2 cellular contexts compared by ENCODE assay signal in the genomic region with DNA sequence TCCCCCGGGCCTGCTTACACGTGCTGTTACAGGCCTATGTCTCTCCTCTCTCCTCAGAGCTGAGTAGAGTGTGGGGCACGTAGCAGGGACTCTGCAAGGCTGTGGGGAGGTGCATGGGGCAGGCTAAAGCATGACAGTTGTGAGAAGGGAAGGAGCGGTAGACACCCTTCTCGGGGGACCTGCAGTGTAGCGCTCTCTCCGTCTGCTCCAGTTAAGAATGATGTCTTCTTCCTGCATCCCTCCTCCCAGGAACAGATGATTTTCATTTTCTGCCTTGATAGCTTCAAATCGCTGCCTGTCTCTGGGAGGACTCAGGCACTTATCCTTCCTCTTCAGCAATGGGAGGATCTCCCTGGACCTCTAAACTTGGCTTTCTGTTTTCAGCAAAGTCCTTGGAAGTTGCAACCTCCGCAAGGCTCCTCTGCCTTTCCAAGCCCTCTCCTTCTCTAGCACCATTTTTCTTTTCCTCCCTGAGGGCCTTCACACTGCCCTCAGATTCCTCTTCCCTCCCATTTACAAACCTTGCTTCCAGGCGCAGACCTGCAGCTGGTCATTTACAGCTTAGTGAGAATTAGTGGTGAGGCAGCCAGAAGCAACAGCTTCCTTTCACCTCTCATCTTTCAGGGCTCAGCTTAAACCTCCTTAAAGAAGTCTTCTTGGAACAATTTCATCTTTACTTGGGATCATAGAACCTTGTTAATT.
A peak's percentile ranks its signal among the peaks of the same experiment; 100 is the strongest.
TF ChIP-seq lines count a peak whose summit lies in the region.

No MANE protein-coding gene starts in this region.

TF ChIP-seq in liver, 16 proteins besides CTCF, POLR2A, EP300 and RAD21:
- TF ChIP-seq JUND (IDR thresholded peaks at IDR 0.05) = no peak
- peak; percentile 2 for TF ChIP-seq FOXA1 (IDR thresholded peaks at IDR 0.05)
- no peak for TF ChIP-seq ZBTB33 (IDR thresholded peaks at IDR 0.05)
- no peak for TF ChIP-seq MAX (IDR thresholded peaks at IDR 0.05)
- TF ChIP-seq EGR1 (IDR thresholded peaks at IDR 0.05; ENCODE audit: low read depth in 2 of 2) = no peak

TF ChIP-seq in HepG2, 621 proteins besides CTCF, POLR2A, EP300 and RAD21:
- TF ChIP-seq KLF9 (CRISPR knock-in tag; IDR thresholded peaks at IDR 0.05; ENCODE audit: low read depth) = no peak
- no peak for TF ChIP-seq ZBED4 (CRISPR knock-in tag; IDR thresholded peaks at IDR 0.05; ENCODE audit: borderline replicate concordance)
- TF ChIP-seq ZNF660 (CRISPR knock-in tag; IDR thresholded peaks at IDR 0.05; ENCODE audit: borderline replicate concordance, low read depth) = no peak
- TF ChIP-seq KLF13 (CRISPR knock-in tag; IDR thresholded peaks at IDR 0.05) = no peak
- TF ChIP-seq ZFYVE20 (CRISPR knock-in tag; IDR thresholded peaks at IDR 0.05; ENCODE audit: borderline replicate concordance, low read depth) = no peak
- TF ChIP-seq ZNF674 (CRISPR knock-in tag; IDR thresholded peaks at IDR 0.05; ENCODE audit: low read depth) = no peak
- no peak for TF ChIP-seq ZNF432 (CRISPR knock-in tag; IDR thresholded peaks at IDR 0.05; ENCODE audit: borderline replicate concordance)
- TF ChIP-seq MEIS1 (CRISPR knock-in tag; IDR thresholded peaks at IDR 0.05; ENCODE audit: borderline replicate concordance) = no peak
